Comparison of ENCODE assay signal across 8 cellular contexts in the genomic region with DNA sequence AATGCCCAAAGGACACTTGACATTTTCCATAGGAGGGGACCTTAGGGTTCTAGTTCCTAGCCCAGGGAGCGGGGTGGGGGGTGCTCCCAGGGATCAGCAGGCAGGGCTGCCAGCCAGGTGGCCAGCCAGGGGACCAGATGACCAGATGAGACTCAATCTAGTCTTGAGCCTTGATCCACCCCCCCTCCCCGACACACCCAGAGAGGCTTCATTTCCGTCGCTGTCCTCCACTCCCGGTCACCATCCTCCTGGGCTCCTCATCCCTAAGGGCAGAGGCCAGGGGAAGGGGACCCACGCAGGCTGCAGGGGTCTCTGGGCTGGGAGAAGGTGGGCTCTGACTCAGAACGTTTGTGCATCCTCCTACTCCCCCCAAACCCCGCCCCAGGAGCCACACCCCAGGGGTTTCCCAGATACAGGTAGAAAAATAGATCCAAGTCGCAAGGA. TPM values are rescaled to one million over a fixed set of nuclear protein-coding genes. Genes with fewer than 3 reads are reported as not detected.
DNase-seq lines count a peak whose midpoint lies in the region; TF ChIP-seq lines count a peak whose summit lies in the region.

No MANE protein-coding gene starts in this region.

- peak overlapping the region; percentile 88 for H3K9ac ChIP-seq in mesenchymal stem cell (ENCODE audit: low read length)

- no peak overlapping the region for H2BK5ac ChIP-seq in mesenchymal stem cell (ENCODE audit: low read depth, low read length, poor library complexity, severe bottlenecking)

- no peak overlapping the region for H3K23ac ChIP-seq in mesenchymal stem cell (ENCODE audit: low read length in 2 of 2)

- peak overlapping the region; percentile 17 to 51 for H3K27ac ChIP-seq in ascending aorta
- peak overlapping the region; percentile 48 for H3K27ac ChIP-seq in mesenchymal stem cell (ENCODE audit: low read length, poor library complexity, severe bottlenecking)

- H2AFZ ChIP-seq in mesenchymal stem cell (ENCODE audit: low read depth, low read length), result no peak overlapping the region

- peak overlapping the region; percentile 74 for H3K4me2 ChIP-seq in mesenchymal stem cell (ENCODE audit: low read length, poor library complexity, severe bottlenecking)

- no peak overlapping the region for H2AK5ac ChIP-seq in mesenchymal stem cell (ENCODE audit: low read length, severe bottlenecking)

- H4K8ac ChIP-seq in mesenchymal stem cell (ENCODE audit: low read length), result no peak overlapping the region

- peaks cover 20 to 43% of the 10 kb centered on the region in 2 donors for H3K4me1 ChIP-seq in ascending aorta
- peaks cover 44% of the 10 kb centered on the region for H3K4me1 ChIP-seq in mesenchymal stem cell (ENCODE audit: control insufficient read depth, insufficient read depth, low read depth, low read length)

- POLR2A ChIA-PET in GM10248 (lab: Yijun Ruan, JAX), result no interaction called here

- peak overlapping the region in 1 of 2 experiments; percentile 78 for H3K18ac ChIP-seq in mesenchymal stem cell (ENCODE audit: low read depth in 1 of 2, low read length in 2 of 2)

- TF ChIP-seq CTCF in ascending aorta (IDR thresholded peaks at IDR 0.05), result no peak
- TF ChIP-seq CTCF in GM10248 (IDR thresholded peaks at IDR 0.05; ENCODE audit: control extremely low read depth, extremely low read depth, low read depth, missing control alignments), result no peak

- H3K4me3 ChIP-seq in ascending aorta (peak overlapping the region; percentile 93 to 97), mesenchymal stem cell (ENCODE audit: insufficient read depth in 1 of 2, low read depth in 1 of 2, low read length in 2 of 2) (peak overlapping the region; percentile 86 to 89)

- no peak overlapping the region for H3K14ac ChIP-seq in mesenchymal stem cell (ENCODE audit: low read length in 2 of 2)

- 10% methylated on average over 9 of the region's 9 CpGs for WGBS in mesenchymal stem cell

- no peaks in the 10 kb centered on the region for H3K27me3 ChIP-seq in ascending aorta
- H3K27me3 ChIP-seq in mesenchymal stem cell (ENCODE audit: control insufficient read depth in 1 of 2, insufficient read depth in 1 of 2, low read length in 2 of 2), result no peaks in the 10 kb centered on the region

- peak; percentile 33 to 42 for DNase-seq in stimulated activated CD4-positive, alpha-beta T cell treated with anti-CD3 and anti-CD28 coated beads, Interleukin-2, amount 100 ng/mL, for 24 hours
- DNase-seq in stimulated activated CD4-positive, alpha-beta T cell treated with anti-CD3 and anti-CD28 coated beads, Interleukin-1b, Interleukin-23, amount 100 ng/mL, for 48 hours, result no peak
- no peak for DNase-seq in ascending aorta (ENCODE audit: low spot score in 2 of 2)
- DNase-seq in mesenchymal stem cell, result no peak
- DNase-seq in NCI-H1092 (lab: John Stamatoyannopoulos, UW), result no peak
- no peak for DNase-seq in GM10248 (ENCODE audit: extremely low spot score)
- no peak for DNase-seq in SIG-M5 treated with dmso at 0.1 percent for 504 hours (lab: John Stamatoyannopoulos, UW; ENCODE audit: unreplicated experiment)
- no peak for DNase-seq in HCEC 1CT

- no peak overlapping the region for H2BK120ac ChIP-seq in mesenchymal stem cell (ENCODE audit: low read depth, low read length)

- peak overlapping the region in 1 of 2 experiments; percentile 96 for H3K4ac ChIP-seq in mesenchymal stem cell (ENCODE audit: low read depth in 1 of 2, low read length in 2 of 2)

- intact Hi-C loops in ascending aorta (cut with DNase I), result loop anchor here (2.0 kb wide), 1 partner anchor 36 kb away; the partner anchor contains the start of genes BUD23 and DNAJC30

- H3K36me3 ChIP-seq in ascending aorta, result no peaks in the 10 kb centered on the region
- peaks cover 10 to 15% of the 10 kb centered on the region in 2 experiments for H3K36me3 ChIP-seq in mesenchymal stem cell (ENCODE audit: control insufficient read depth in 1 of 2, insufficient read depth in 2 of 2, low read depth in 1 of 2, low read length in 2 of 2)

- H3K9me3 ChIP-seq in ascending aorta, result no peaks in the 10 kb centered on the region
- H3K9me3 ChIP-seq in mesenchymal stem cell (ENCODE audit: control insufficient read depth, low read length), result no peaks in the 10 kb centered on the region

- CTCF ChIA-PET in GM10248 (lab: Yijun Ruan, JAX), result no interaction called here

- no peak overlapping the region for H2BK15ac ChIP-seq in mesenchymal stem cell (ENCODE audit: low read depth, poor library complexity, severe bottlenecking)

- no peak overlapping the region for H4K91ac ChIP-seq in mesenchymal stem cell (ENCODE audit: low read length)

- H2BK12ac ChIP-seq in mesenchymal stem cell (ENCODE audit: low read length in 2 of 2), result peak overlapping the region in 1 of 2 experiments; percentile 70

- H3K79me1 ChIP-seq in mesenchymal stem cell (replicated peaks; ENCODE audit: low read length, poor library complexity, severe bottlenecking), result no peaks in the 10 kb centered on the region

RNA-seq across cellular contexts. Expression of gene STX1A, which starts 1.0 kb away (rescaled TPM):
- total RNA-seq in ascending aorta, result 13.1 TPM
- polyA plus RNA-seq in mesenchymal stem cell (2013, experiment 1 of 2), result 10.0 TPM
- 9.9 TPM for polyA plus RNA-seq in mesenchymal stem cell (2013, experiment 2 of 2)

RNA-seq across cellular contexts. Expression of gene ABHD11, which starts 20.1 kb away (rescaled TPM):
- 55.7 TPM for total RNA-seq in ascending aorta
- polyA plus RNA-seq in mesenchymal stem cell (2013, experiment 1 of 2), result 7.2 TPM
- polyA plus RNA-seq in mesenchymal stem cell (2013, experiment 2 of 2), result 7.1 TPM

RNA-seq across cellular contexts. Expression of gene BUD23, which starts 35.1 kb away (rescaled TPM):
- 5.6 TPM for total RNA-seq in ascending aorta
- 75.0 TPM for polyA plus RNA-seq in mesenchymal stem cell (2013, experiment 1 of 2)
- polyA plus RNA-seq in mesenchymal stem cell (2013, experiment 2 of 2), result 76.6 TPM

RNA-seq across cellular contexts. Expression of gene DNAJC30, which starts 35.2 kb away (rescaled TPM):
- 16.0 TPM for total RNA-seq in ascending aorta
- polyA plus RNA-seq in mesenchymal stem cell (2013, experiment 1 of 2), result 11.8 TPM
- polyA plus RNA-seq in mesenchymal stem cell (2013, experiment 2 of 2), result 12.1 TPM

RNA-seq across cellular contexts. Expression of gene VPS37D, which starts 50.8 kb away (rescaled TPM):
- 1.3 TPM for total RNA-seq in ascending aorta
- polyA plus RNA-seq in mesenchymal stem cell (2013, experiment 1 of 2), result 3.1 TPM
- polyA plus RNA-seq in mesenchymal stem cell (2013, experiment 2 of 2), result 2.9 TPM

Comparison
In these comparisons a context has a peak if more than half of its experiments do, and no peak if none do; other contexts are left out.
1. DNase-seq: peak in stimulated activated CD4-positive, alpha-beta T cell treated with anti-CD3 and anti-CD28 coated beads, Interleukin-2, amount 100 ng/mL, for 24 hours (2 of 2); none in stimulated activated CD4-positive, alpha-beta T cell treated with anti-CD3 and anti-CD28 coated beads, Interleukin-1b, Interleukin-23, amount 100 ng/mL, for 48 hours (single experiment), ascending aorta (0 of 2), mesenchymal stem cell (single experiment), NCI-H1092 (single experiment), GM10248 (single experiment), SIG-M5 treated with dmso at 0.1 percent for 504 hours (single experiment) and HCEC 1CT (single experiment).